ENCODE assay signal across 8 cellular contexts in the genomic region with DNA sequence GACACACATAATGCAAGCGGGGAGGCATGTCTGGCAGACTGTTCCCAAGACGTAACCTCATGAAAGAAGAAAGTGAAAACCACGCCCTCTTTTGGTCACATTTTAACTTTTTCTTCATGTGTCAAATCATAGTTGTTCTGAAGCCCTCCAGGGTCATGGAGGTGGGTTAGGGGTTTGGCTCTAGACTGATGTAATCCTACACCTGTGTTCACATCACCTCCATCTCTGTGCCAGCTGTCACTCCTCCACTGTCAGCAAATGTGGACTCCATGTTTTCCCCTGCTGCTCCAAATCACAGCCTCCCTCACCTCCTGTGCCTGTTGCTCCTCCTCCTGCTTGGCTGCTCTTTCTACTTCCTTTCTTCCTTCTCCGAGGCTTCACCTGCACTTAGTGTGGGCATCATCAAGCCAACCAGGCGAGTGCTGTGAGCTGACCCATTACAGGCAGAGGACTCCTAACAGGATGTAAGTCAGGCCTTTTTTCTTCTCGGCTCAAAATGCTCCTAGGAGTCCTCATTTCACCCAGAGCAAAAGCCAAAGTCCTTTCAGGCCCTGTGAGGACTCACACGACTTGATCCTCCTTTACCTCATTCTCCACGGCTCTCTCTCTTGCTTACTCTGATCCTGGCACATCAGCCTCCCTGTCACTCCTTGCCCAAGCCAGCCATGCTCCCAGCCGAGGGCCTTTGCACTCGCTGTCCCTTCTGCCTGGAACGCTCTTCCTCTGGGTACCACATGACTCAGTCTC.
A peak's percentile ranks its signal among the peaks of the same experiment; 100 is the strongest.
DNase-seq lines count a peak whose midpoint lies in the region; FAIRE-seq and TF ChIP-seq lines count a peak whose summit lies in the region.
"Had no signal": no experiment of that assay in that cellular context is flagged by ENCODE, and none has a peak within 500 bp of the region (broad histone marks: within the 10 kb centered on the region; RNA-seq: fewer than 3 reads in every experiment).

No MANE protein-coding gene starts in this region.

- no peaks in the 10 kb centered on the region for H3K4me1 ChIP-seq in liver (ENCODE audit: control insufficient read depth in 4 of 4, insufficient read depth in 4 of 4, low read length in 3 of 4)

- peak; percentile 16 for FAIRE-seq in GM12891 (lab: Jason Lieb, UNC)

- TF ChIP-seq CTCF in liver (IDR thresholded peaks at IDR 0.05; ENCODE audit: low read depth, low read length, missing input control) = peak; percentile 2

- CTCF ChIA-PET in HEK293T (lab: Yijun Ruan, JAX) = interaction anchor here (0.7 kb wide), 1 partner anchor 272 kb away, joined by 3 read pairs; no protein-coding TSS in a partner anchor

- H3K36me3 ChIP-seq in liver (ENCODE audit: control insufficient read depth in 4 of 4, insufficient read depth in 3 of 4, low read depth in 1 of 4, low read length in 3 of 4) = no peaks in the 10 kb centered on the region

- no peak overlapping the region for H3K4me3 ChIP-seq in liver (ENCODE audit: low read depth in 1 of 3, low read length in 3 of 3)

- no peak for DNase-seq in GM12891 (ENCODE audit: insufficient read length, low spot score)
- peak; percentile 19 for DNase-seq in HEK293T (ENCODE audit: extremely low spot score)
- DNase-seq in RPMI7951 (ENCODE audit: low read depth) = peak; percentile 12
- no peak for DNase-seq in epidermal melanocyte (ENCODE audit: insufficient read length, low spot score)
- DNase-seq in dedifferentiated amniotic fluid mesenchymal stem cell (ENCODE audit: extremely low spot score) = no peak
- DNase-seq in NK-92 (lab: John Stamatoyannopoulos, UW; ENCODE audit: unreplicated experiment) = no peak
- DNase-seq: left ventricle myocardium superior had no signal

- no peak overlapping the region for H3K9ac ChIP-seq in liver (ENCODE audit: low read depth in 1 of 2, low read length in 2 of 2)

- WGBS in liver = 85% methylated on average over 11 of the region's 11 CpGs

- POLR2A ChIA-PET in HEK293T (lab: Yijun Ruan, JAX) = no interaction called here

- peak in 1 of 2 donors; percentile 38 for TF ChIP-seq RAD21 in liver (IDR thresholded peaks at IDR 0.05)

- no peak for TF ChIP-seq POLR2A in GM12891 (IDR thresholded peaks at IDR 0.05; ENCODE audit: low read depth, low read length)

- H3K9me3 ChIP-seq in liver (ENCODE audit: control insufficient read depth in 4 of 4, low read length in 3 of 4) = no peaks in the 10 kb centered on the region

- H3K27me3 ChIP-seq in liver (ENCODE audit: control insufficient read depth in 4 of 4, insufficient read depth in 4 of 4, low read length in 3 of 4) = no peaks in the 10 kb centered on the region

- H3K27ac ChIP-seq in liver (ENCODE audit: low read depth in 1 of 2, low read length in 2 of 2) = no peak overlapping the region

TF ChIP-seq in GM12891, 5 proteins besides CTCF, POLR2A, EP300 and RAD21:
- no peak for TF ChIP-seq PAX5 (IDR thresholded peaks at IDR 0.05; ENCODE audit: insufficient read depth, low read length, severe bottlenecking)
- TF ChIP-seq POU2F2 (IDR thresholded peaks at IDR 0.05; ENCODE audit: low read depth, low read length) = no peak
- TF ChIP-seq TAF1 (IDR thresholded peaks at IDR 0.05; ENCODE audit: low read depth, low read length) = no peak
- TF ChIP-seq POLR2AphosphoS5 (IDR thresholded peaks at IDR 0.05; ENCODE audit: low read depth, low read length) = no peak
- no peak for TF ChIP-seq SPI1 (IDR thresholded peaks at IDR 0.05; ENCODE audit: low read depth, low read length)

TF ChIP-seq in HEK293T, 16 proteins besides CTCF, POLR2A, EP300 and RAD21:
- no peak for TF ChIP-seq PKNOX1 (IDR thresholded peaks at IDR 0.05)
- no peak for TF ChIP-seq HDGF (IDR thresholded peaks at IDR 0.05; ENCODE audit: borderline replicate concordance)
- TF ChIP-seq NFRKB (IDR thresholded peaks at IDR 0.05) = no peak
- TF ChIP-seq CTBP1 (IDR thresholded peaks at IDR 0.05; ENCODE audit: borderline replicate concordance) = no peak
- TF ChIP-seq BHLHE40 (IDR thresholded peaks at IDR 0.05; ENCODE audit: borderline replicate concordance) = no peak
- no peak for TF ChIP-seq L3MBTL2 (conservative IDR thresholded peaks at IDR 0.05)
- TF ChIP-seq TARDBP (IDR thresholded peaks at IDR 0.05) = no peak
- TF ChIP-seq ZNF384 (IDR thresholded peaks at IDR 0.05) = no peak

TF ChIP-seq in liver, 16 proteins besides CTCF, POLR2A, EP300 and RAD21:
- TF ChIP-seq, protein P1, sequence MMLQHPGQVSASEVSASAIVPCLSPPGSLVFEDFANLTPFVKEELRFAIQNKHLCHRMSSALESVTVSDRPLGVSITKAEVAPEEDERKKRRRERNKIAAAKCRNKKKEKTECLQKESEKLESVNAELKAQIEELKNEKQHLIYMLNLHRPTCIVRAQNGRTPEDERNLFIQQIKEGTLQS (IDR thresholded peaks at IDR 0.05) = no peak
- no peak for TF ChIP-seq MAX (IDR thresholded peaks at IDR 0.05)
- TF ChIP-seq NR2F2 (IDR thresholded peaks at IDR 0.05) = no peak
- TF ChIP-seq EGR1 (IDR thresholded peaks at IDR 0.05; ENCODE audit: low read depth in 2 of 2) = no peak
- no peak for TF ChIP-seq FOXA2 (IDR thresholded peaks at IDR 0.05)
- no peak for TF ChIP-seq TAF1 (conservative IDR thresholded peaks at IDR 0.05)
- no peak for TF ChIP-seq SP1 (IDR thresholded peaks at IDR 0.05)
- TF ChIP-seq HNF4A (conservative IDR thresholded peaks at IDR 0.05) = no peak
- TF ChIP-seq RXRA (IDR thresholded peaks at IDR 0.05) = no peak
- TF ChIP-seq, protein P2, sequence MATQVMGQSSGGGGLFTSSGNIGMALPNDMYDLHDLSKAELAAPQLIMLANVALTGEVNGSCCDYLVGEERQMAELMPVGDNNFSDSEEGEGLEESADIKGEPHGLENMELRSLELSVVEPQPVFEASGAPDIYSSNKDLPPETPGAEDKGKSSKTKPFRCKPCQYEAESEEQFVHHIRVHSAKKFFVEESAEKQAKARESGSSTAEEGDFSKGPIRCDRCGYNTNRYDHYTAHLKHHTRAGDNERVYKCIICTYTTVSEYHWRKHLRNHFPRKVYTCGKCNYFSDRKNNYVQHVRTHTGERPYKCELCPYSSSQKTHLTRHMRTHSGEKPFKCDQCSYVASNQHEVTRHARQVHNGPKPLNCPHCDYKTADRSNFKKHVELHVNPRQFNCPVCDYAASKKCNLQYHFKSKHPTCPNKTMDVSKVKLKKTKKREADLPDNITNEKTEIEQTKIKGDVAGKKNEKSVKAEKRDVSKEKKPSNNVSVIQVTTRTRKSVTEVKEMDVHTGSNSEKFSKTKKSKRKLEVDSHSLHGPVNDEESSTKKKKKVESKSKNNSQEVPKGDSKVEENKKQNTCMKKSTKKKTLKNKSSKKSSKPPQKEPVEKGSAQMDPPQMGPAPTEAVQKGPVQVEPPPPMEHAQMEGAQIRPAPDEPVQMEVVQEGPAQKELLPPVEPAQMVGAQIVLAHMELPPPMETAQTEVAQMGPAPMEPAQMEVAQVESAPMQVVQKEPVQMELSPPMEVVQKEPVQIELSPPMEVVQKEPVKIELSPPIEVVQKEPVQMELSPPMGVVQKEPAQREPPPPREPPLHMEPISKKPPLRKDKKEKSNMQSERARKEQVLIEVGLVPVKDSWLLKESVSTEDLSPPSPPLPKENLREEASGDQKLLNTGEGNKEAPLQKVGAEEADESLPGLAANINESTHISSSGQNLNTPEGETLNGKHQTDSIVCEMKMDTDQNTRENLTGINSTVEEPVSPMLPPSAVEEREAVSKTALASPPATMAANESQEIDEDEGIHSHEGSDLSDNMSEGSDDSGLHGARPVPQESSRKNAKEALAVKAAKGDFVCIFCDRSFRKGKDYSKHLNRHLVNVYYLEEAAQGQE (IDR thresholded peaks at IDR 0.05) = no peak
- TF ChIP-seq YY1 (IDR thresholded peaks at IDR 0.05) = no peak
- no peak for TF ChIP-seq GABPA (IDR thresholded peaks at IDR 0.05 in 1 of 2, conservative IDR thresholded peaks at IDR 0.05 in 1 of 2)
- TF ChIP-seq, protein P3, sequence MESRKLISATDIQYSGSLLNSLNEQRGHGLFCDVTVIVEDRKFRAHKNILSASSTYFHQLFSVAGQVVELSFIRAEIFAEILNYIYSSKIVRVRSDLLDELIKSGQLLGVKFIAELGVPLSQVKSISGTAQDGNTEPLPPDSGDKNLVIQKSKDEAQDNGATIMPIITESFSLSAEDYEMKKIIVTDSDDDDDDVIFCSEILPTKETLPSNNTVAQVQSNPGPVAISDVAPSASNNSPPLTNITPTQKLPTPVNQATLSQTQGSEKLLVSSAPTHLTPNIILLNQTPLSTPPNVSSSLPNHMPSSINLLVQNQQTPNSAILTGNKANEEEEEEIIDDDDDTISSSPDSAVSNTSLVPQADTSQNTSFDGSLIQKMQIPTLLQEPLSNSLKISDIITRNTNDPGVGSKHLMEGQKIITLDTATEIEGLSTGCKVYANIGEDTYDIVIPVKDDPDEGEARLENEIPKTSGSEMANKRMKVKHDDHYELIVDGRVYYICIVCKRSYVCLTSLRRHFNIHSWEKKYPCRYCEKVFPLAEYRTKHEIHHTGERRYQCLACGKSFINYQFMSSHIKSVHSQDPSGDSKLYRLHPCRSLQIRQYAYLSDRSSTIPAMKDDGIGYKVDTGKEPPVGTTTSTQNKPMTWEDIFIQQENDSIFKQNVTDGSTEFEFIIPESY (IDR thresholded peaks at IDR 0.05) = no peak
- no peak for TF ChIP-seq FOXA1 (IDR thresholded peaks at IDR 0.05)
- no peak for TF ChIP-seq HNF4G (IDR thresholded peaks at IDR 0.05)
- TF ChIP-seq JUND (IDR thresholded peaks at IDR 0.05) = no peak

Comparison
In these comparisons a context has a peak if more than half of its experiments do, and no peak if none do; other contexts are left out.
1. DNase-seq: peak in HEK293T (single experiment) and RPMI7951 (single experiment); none in GM12891 (single experiment), epidermal melanocyte (single experiment), dedifferentiated amniotic fluid mesenchymal stem cell (single experiment) and NK-92 (single experiment).